In the genomic region with DNA sequence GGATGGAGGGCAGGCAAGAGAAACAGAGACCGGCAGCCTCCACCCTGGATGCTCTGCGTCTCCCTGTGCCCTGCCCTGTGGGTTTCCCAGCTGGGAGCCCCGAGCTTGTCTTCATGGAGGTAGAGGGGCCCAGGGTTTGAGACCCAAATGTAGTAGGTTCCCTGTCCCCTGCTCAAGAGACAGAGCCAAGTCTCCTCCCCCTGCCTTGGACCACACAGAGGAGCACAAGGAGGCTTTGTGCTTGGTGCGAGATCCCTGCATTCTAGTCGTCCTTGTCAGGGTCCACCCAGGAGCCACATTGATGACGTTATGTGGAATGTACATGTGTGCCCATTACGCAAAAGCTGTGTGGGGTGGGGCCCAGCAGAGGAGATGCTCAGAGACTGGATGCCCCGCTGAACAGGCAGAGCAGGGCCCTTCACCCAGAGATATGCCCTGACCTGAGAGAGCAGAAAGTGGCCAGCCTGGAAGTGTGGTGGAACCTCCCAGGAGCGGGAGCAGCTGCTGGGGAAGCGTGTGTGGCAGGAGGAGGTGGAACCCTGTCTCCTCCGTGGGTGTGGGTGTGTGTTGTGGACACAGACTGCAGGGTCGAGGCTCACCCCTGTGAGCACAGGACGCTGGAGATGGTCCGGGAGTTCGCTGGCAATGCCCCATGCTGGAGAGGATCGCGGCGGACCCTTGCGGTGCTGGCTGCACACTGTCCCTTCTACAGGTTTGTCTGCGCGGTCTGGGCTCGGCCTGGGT, we compare ENCODE assay signal across 16 cellular contexts. TPM values are rescaled to one million over a fixed set of nuclear protein-coding genes. Genes with fewer than 3 reads are reported as not detected.
"Had no signal": no experiment of that assay in that cellular context is flagged by ENCODE, and none has a peak within 500 bp of the region (broad histone marks: within the 10 kb centered on the region; RNA-seq: fewer than 3 reads in every experiment).

No MANE protein-coding gene starts in this region.

- H3K9ac ChIP-seq: parathyroid adenoma had no signal

- H3K36me3 ChIP-seq: brain microvascular endothelial cell, lower lobe of right lung, WERI-Rb-1 had no signal

- H2AFZ ChIP-seq: parathyroid adenoma had no signal

- DNase-seq: activated CD4-positive, alpha-beta memory T cell treated with anti-CD3 and anti-CD28 coated beads for 36 hours; activated CD8-positive, alpha-beta memory T cell treated with anti-CD3 and anti-CD28 coated beads, Interleukin-2, amount 10 ng/mL, durations not matched to agents 7 days and 5 days; activated T-cell treated with anti-CD3 and anti-CD28 coated beads, Interleukin-2, amount 50 U/mL, for 24 hours; brain microvascular endothelial cell; effector CD8-positive, alpha-beta T cell; foreskin melanocyte; head of caudate nucleus; lower lobe of right lung; midbrain; stimulated activated CD4-positive, alpha-beta T cell treated with anti-CD3 and anti-CD28 coated beads, Interleukin-2, amount 100 ng/mL, for 48 hours; stimulated activated naive CD4-positive, alpha-beta T cell; T-helper 17 cell; testis; WERI-Rb-1 had no signal

- H3K4me3 ChIP-seq: lower lobe of right lung, testis had no signal

- H3K4me1 ChIP-seq: lower lobe of right lung, testis had no signal

- H3K27me3 ChIP-seq: testis had no signal

- ATAC-seq: activated CD8-positive, alpha-beta memory T cell treated with anti-CD3 and anti-CD28 coated beads, Interleukin-2, amount 10 ng/mL, durations not matched to agents 7 days and 5 days; T-helper 17 cell had no signal

- H3K27ac ChIP-seq: brain microvascular endothelial cell, epithelial cell of prostate, lower lobe of right lung, parathyroid adenoma, testis, WERI-Rb-1 had no signal

- H3K9me3 ChIP-seq: lower lobe of right lung, testis had no signal

RNA-seq across cellular contexts. Expression of a gene that starts 39.3 kb away (rescaled TPM):
- total RNA-seq: activated CD8-positive, alpha-beta memory T cell treated with anti-CD3 and anti-CD28 coated beads, Interleukin-2, amount 10 ng/mL, durations not matched to agents 7 days and 5 days; T-helper 17 cell had no signal
